16 cellular contexts compared by ENCODE assay signal in the genomic region with DNA sequence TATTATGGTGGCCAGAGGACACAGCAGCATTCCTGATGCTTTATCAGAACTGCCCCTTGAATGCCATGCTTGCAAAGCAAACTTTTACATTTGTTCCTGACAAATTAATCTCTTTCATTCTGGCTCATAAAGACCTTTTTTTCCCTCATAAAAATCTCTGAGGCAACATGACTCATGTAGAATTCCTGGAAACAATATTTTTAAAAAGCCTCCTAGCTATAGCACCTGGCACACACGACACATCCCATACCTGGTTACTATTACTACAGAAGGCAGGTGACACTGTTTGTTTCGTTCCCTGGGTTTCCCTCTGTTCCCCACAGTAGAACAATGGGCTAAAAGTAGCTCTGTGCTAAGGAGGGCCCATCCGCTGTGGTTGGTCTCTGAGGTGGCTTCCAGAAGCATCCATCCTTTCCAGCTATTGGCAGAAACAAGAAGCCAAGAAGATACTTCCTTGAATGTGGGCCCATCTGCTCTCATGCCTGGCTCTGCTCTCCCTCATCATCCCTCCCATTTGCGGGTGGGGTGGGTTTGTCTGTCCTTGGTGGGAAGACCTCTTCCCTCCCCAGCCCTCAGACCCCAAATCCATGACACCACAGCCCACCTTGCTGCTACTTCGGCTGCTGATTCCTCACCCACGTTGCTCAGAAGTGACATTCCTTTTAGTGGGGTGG. TPM values are rescaled to one million over a fixed set of nuclear protein-coding genes. Genes with fewer than 3 reads are reported as not detected.
A peak's percentile ranks its signal among the peaks of the same experiment; 100 is the strongest.
DNase-seq lines count a peak whose midpoint lies in the region; ATAC-seq and TF ChIP-seq lines count a peak whose summit lies in the region.
"Had no signal": no experiment of that assay in that cellular context is flagged by ENCODE, and none has a peak within 500 bp of the region (broad histone marks: within the 10 kb centered on the region; RNA-seq: fewer than 3 reads in every experiment).

No MANE protein-coding gene starts in this region.

- no peak overlapping the region for H3K4me3 Mint-ChIP-seq in activated T-cell treated with anti-CD3 and anti-CD28 coated beads, Interleukin-2, amount 50 U/mL, for 24 hours
- H3K4me3 Mint-ChIP-seq in activated T-helper 17 cell treated with anti-CD3 and anti-CD28 coated beads, Interleukin-2, amount 50 U/mL, for 72 hours, result no peak overlapping the region
- H3K4me3 Mint-ChIP-seq: nephron progenitor cell; T-helper 2 cell treated with Interferon-gamma antibody and Interleukin-4, amounts not matched to agents 5 μg/mL and 100 μg/mL, for 36 hours had no signal

- peaks cover 72 to 99% (median 88%) of the 10 kb centered on the region in 10 experiments for H3K4me1 ChIP-seq in BLaER1 treated with 17β-estradiol and CSF1 and Interleukin-3, amounts not matched to agents 10 nM and 100 nM
- H3K4me1 ChIP-seq in gastroesophageal sphincter, result peaks cover 0 to 64% (median 15%) of the 10 kb centered on the region in 3 donors
- peaks cover 31 to 52% (median 36%) of the 10 kb centered on the region in 3 donors for H3K4me1 ChIP-seq in skeletal muscle tissue (ENCODE audit: control insufficient read depth in 3 of 3, insufficient read depth in 3 of 3, low read length in 3 of 3)
- peaks cover 36% of the 10 kb centered on the region for H3K4me1 ChIP-seq in osteoblast (ENCODE audit: insufficient read depth, low read length)

- no peak overlapping the region for H2AFZ ChIP-seq in osteoblast (ENCODE audit: low read length)

- peak overlapping the region; percentile 68 to 99 (median 93); a peak in 21 of 22 replicates for H3K27ac ChIP-seq in BLaER1 treated with 17β-estradiol and CSF1 and Interleukin-3, amounts not matched to agents 10 nM and 100 nM
- H3K27ac ChIP-seq in gastroesophageal sphincter, result peak overlapping the region in 3 of 4 donors; percentile 62 to 67 (median 65)
- H3K27ac ChIP-seq in skeletal muscle tissue (ENCODE audit: low read depth, low read length), result peak overlapping the region; percentile 80
- H3K27ac ChIP-seq in osteoblast (ENCODE audit: low read depth, low read length), result no peak overlapping the region

- no peaks in the 10 kb centered on the region for H3K27me3 ChIP-seq in BLaER1 treated with 17β-estradiol and CSF1 and Interleukin-3, amounts not matched to agents 10 nM and 100 nM
- H3K27me3 ChIP-seq in gastroesophageal sphincter (no peaks in the 10 kb centered on the region), skeletal muscle tissue (ENCODE audit: control insufficient read depth in 3 of 3, insufficient read depth in 3 of 3, low read length in 3 of 3) (no peaks in the 10 kb centered on the region), osteoblast (ENCODE audit: insufficient read depth, low read length) (peaks cover 25% of the 10 kb centered on the region)

- peak overlapping the region in 9 of 11 experiments; percentile 71 to 89 (median 82); a peak in 18 of 22 replicates for H3K9ac ChIP-seq in BLaER1 treated with 17β-estradiol and CSF1 and Interleukin-3, amounts not matched to agents 10 nM and 100 nM
- peak overlapping the region in 1 of 3 donors; percentile 34 for H3K9ac ChIP-seq in skeletal muscle tissue (ENCODE audit: low read depth in 1 of 3, low read length in 3 of 3)

- no peaks in the 10 kb centered on the region for H3K36me3 ChIP-seq in BLaER1 treated with 17β-estradiol and CSF1 and Interleukin-3, amounts not matched to agents 10 nM and 100 nM
- H3K36me3 ChIP-seq in gastroesophageal sphincter (no peaks in the 10 kb centered on the region), skeletal muscle tissue (ENCODE audit: control insufficient read depth in 3 of 3, insufficient read depth in 3 of 3, low read length in 3 of 3) (no peaks in the 10 kb centered on the region), osteoblast (ENCODE audit: insufficient read depth, low read length) (no peaks in the 10 kb centered on the region)

- peaks cover 21% of the 10 kb centered on the region for H3K27me3 Mint-ChIP-seq in activated T-cell treated with anti-CD3 and anti-CD28 coated beads, Interleukin-2, amount 50 U/mL, for 24 hours
- peaks cover 23% of the 10 kb centered on the region for H3K27me3 Mint-ChIP-seq in activated T-helper 17 cell treated with anti-CD3 and anti-CD28 coated beads, Interleukin-2, amount 50 U/mL, for 72 hours

- TF ChIP-seq EP300 in gastroesophageal sphincter (IDR thresholded peaks at IDR 0.05), result no peak

- H3K36me3 Mint-ChIP-seq in activated T-cell treated with anti-CD3 and anti-CD28 coated beads, Interleukin-2, amount 50 U/mL, for 24 hours (ENCODE audit: low read depth), result no peaks in the 10 kb centered on the region
- H3K36me3 Mint-ChIP-seq in activated T-helper 17 cell treated with anti-CD3 and anti-CD28 coated beads, Interleukin-2, amount 50 U/mL, for 72 hours (ENCODE audit: low read depth), result no peaks in the 10 kb centered on the region

- 57 to 66% methylated on average over 5 of the region's 6 CpGs for WGBS in gastroesophageal sphincter (ENCODE audit: low coverage in 1 of 2), 2 donors

- peak overlapping the region; percentile 86 to 97 (median 92) for H3K4me2 ChIP-seq in BLaER1 treated with 17β-estradiol and CSF1 and Interleukin-3, amounts not matched to agents 10 nM and 100 nM
- no peak overlapping the region for H3K4me2 ChIP-seq in osteoblast (ENCODE audit: insufficient read depth, low read length)

- H3K79me2 ChIP-seq in osteoblast (ENCODE audit: insufficient read depth, low read length), result no peaks in the 10 kb centered on the region

- TF ChIP-seq CTCF in gastroesophageal sphincter (IDR thresholded peaks at IDR 0.05), result no peak
- no peak for TF ChIP-seq CTCF in osteoblast (IDR thresholded peaks at IDR 0.05; ENCODE audit: extremely low read depth, low read depth, low read length)

- H4K20me1 ChIP-seq in BLaER1 treated with 17β-estradiol and CSF1 and Interleukin-3, amounts not matched to agents 10 nM and 100 nM, result no peaks in the 10 kb centered on the region
- H4K20me1 ChIP-seq in osteoblast (ENCODE audit: insufficient read depth, low read length), result no peaks in the 10 kb centered on the region

- no peak overlapping the region for H3K27ac Mint-ChIP-seq in activated T-cell treated with anti-CD3 and anti-CD28 coated beads, Interleukin-2, amount 50 U/mL, for 24 hours
- H3K27ac Mint-ChIP-seq in activated T-helper 17 cell treated with anti-CD3 and anti-CD28 coated beads, Interleukin-2, amount 50 U/mL, for 72 hours, result no peak overlapping the region
- H3K27ac Mint-ChIP-seq: nephron progenitor cell; T-helper 2 cell treated with Interferon-gamma antibody and Interleukin-4, amounts not matched to agents 5 μg/mL and 100 μg/mL, for 36 hours had no signal

- TF ChIP-seq POLR2A in gastroesophageal sphincter (IDR thresholded peaks at IDR 0.05), result no peak

- H3K4me3 ChIP-seq in BLaER1 treated with 17β-estradiol and CSF1 and Interleukin-3, amounts not matched to agents 10 nM and 100 nM, result peak overlapping the region in 8 of 10 experiments; percentile 37 to 58 (median 43); a peak in 13 of 20 replicates
- H3K4me3 ChIP-seq in gastroesophageal sphincter (no peak overlapping the region), skeletal muscle tissue (ENCODE audit: low read length in 3 of 3) (no peak overlapping the region), osteoblast (ENCODE audit: insufficient read depth, low read length) (no peak overlapping the region)

- H3K9me3 Mint-ChIP-seq in activated T-cell treated with anti-CD3 and anti-CD28 coated beads, Interleukin-2, amount 50 U/mL, for 24 hours, result no peaks in the 10 kb centered on the region
- H3K9me3 Mint-ChIP-seq in activated T-helper 17 cell treated with anti-CD3 and anti-CD28 coated beads, Interleukin-2, amount 50 U/mL, for 72 hours, result no peaks in the 10 kb centered on the region
- H3K9me3 Mint-ChIP-seq: T-helper 2 cell treated with Interferon-gamma antibody and Interleukin-4, amounts not matched to agents 5 μg/mL and 100 μg/mL, for 36 hours had no signal

- H3K9me3 ChIP-seq in BLaER1 treated with 17β-estradiol and CSF1 and Interleukin-3, amounts not matched to agents 10 nM and 100 nM (replicated peaks in 1 of 11), result peaks cover 0 to 36% (median 26%) of the 10 kb centered on the region in 11 experiments; a peak in 15 of 22 replicates
- H3K9me3 ChIP-seq in gastroesophageal sphincter (no peaks in the 10 kb centered on the region), skeletal muscle tissue (ENCODE audit: control insufficient read depth in 3 of 3, low read length in 3 of 3) (peaks cover 0 to 3% (median 0%) of the 10 kb centered on the region in 3 donors), osteoblast (ENCODE audit: low read depth, low read length) (peaks cover 2% of the 10 kb centered on the region)

- no peaks in the 10 kb centered on the region for H3K4me1 Mint-ChIP-seq in activated T-cell treated with anti-CD3 and anti-CD28 coated beads, Interleukin-2, amount 50 U/mL, for 24 hours (ENCODE audit: low read depth)
- no peaks in the 10 kb centered on the region for H3K4me1 Mint-ChIP-seq in activated T-helper 17 cell treated with anti-CD3 and anti-CD28 coated beads, Interleukin-2, amount 50 U/mL, for 72 hours

- no peak for ATAC-seq in gastroesophageal sphincter
- ATAC-seq in activated T-helper 17 cell treated with anti-CD3 and anti-CD28 coated beads, Interleukin-2, amount 50 U/mL, for 72 hours (replicated peaks), result no peak

- DNase-seq in RPMI7951 (ENCODE audit: low read depth), result peak; percentile 34
- DNase-seq in activated naive CD4-positive, alpha-beta T cell (lab: John Stamatoyannopoulos, UW), result no peak
- no peak for DNase-seq in activated T-cell treated with anti-CD3 and anti-CD28 coated beads, Interleukin-2, amount 50 U/mL, for 24 hours
- no peak for DNase-seq in osteoblast (ENCODE audit: insufficient read length, low spot score, missing footprints)
- DNase-seq: activated CD4-positive, CD25-positive, alpha-beta regulatory T cell treated with anti-CD3 and anti-CD28 coated beads, Interleukin-2, amount 50 U/mL, for 72 hours; activated naive CD4-positive, alpha-beta T cell treated with Interleukin-2 at 50 U/mL for 16 hours; effector memory CD4-positive, alpha-beta T cell; NCI-H2171 treated with DMSO at 0.1 percent for 48 hours; nephron progenitor cell; stimulated activated CD4-positive, alpha-beta T cell treated with anti-CD3 and anti-CD28 coated beads, Interleukin-4, amount 100 ng/mL, for 1 hour; stimulated activated CD8-positive, alpha-beta memory T cell treated with anti-CD3 and anti-CD28 coated beads, Interleukin-4, amount 100 ng/mL, for 48 hours had no signal

RNA-seq across cellular contexts. Expression of gene GALNT12, which starts 59.1 kb away (rescaled TPM):
- 3.2 and 4.6 TPM in 2 replicates for total RNA-seq in RPMI7951 (2014; rRNA removed; shearing (Covaris generic))
- total RNA-seq in gastroesophageal sphincter (10 to 100 TPM; 13.7 to 34.6 (median 15.2) TPM), skeletal muscle tissue (1.6 TPM), osteoblast (10.1 and 11.8 TPM in 2 replicates)
- 1 to 10 TPM; 4.1 to 5.5 TPM for total RNA-seq in activated T-helper 17 cell treated with anti-CD3 and anti-CD28 coated beads, Interleukin-2, amount 50 U/mL, for 72 hours

Comparison
In these comparisons a context has a peak if more than half of its experiments do, and no peak if none do; other contexts are left out.
1. H3K4me3 ChIP-seq: peak in BLaER1 treated with 17β-estradiol and CSF1 and Interleukin-3, amounts not matched to agents 10 nM and 100 nM (8 of 10); none in gastroesophageal sphincter (0 of 2), skeletal muscle tissue (0 of 3) and osteoblast (single experiment).